ENCODE assay signal across 1 cellular context in the genomic region with DNA sequence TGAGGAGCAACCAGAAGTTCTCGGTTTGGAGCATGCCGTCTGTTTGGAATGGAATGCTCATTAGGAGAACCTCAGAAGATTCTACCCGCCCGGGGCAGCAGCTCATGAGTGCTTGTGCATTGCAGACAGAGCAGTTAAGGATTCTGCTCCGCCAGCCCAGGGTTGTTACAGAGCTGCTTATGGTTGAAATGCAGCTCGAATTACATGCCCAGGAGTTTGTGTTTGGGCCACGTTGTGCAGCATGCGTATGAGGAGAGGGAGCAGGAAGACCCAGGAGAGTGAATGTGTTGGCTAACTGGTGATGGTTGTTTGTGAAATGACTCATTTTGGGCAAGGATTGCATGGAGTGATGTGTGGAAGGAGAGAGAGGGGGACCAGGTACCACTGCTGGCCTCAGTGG.
A peak's percentile ranks its signal among the peaks of the same experiment; 100 is the strongest.
TF ChIP-seq lines count a peak whose summit lies in the region.

No MANE protein-coding gene starts in this region.

TF ChIP-seq in HEK293, 187 proteins besides CTCF, POLR2A, EP300 and RAD21 (continued from another document):
- 0 out of 2 replicates have a peak, but pooled peaks have one; percentile 28 for TF ChIP-seq PATZ1 (tag by site-specific recombination; IDR thresholded peaks at IDR 0.05)
- no peak for TF ChIP-seq ZNF132 (tag by site-specific recombination; IDR thresholded peaks at IDR 0.05; ENCODE audit: borderline replicate concordance)
- TF ChIP-seq, protein P1, sequence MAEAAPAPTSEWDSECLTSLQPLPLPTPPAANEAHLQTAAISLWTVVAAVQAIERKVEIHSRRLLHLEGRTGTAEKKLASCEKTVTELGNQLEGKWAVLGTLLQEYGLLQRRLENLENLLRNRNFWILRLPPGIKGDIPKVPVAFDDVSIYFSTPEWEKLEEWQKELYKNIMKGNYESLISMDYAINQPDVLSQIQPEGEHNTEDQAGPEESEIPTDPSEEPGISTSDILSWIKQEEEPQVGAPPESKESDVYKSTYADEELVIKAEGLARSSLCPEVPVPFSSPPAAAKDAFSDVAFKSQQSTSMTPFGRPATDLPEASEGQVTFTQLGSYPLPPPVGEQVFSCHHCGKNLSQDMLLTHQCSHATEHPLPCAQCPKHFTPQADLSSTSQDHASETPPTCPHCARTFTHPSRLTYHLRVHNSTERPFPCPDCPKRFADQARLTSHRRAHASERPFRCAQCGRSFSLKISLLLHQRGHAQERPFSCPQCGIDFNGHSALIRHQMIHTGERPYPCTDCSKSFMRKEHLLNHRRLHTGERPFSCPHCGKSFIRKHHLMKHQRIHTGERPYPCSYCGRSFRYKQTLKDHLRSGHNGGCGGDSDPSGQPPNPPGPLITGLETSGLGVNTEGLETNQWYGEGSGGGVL (tag by site-specific recombination; IDR thresholded peaks at IDR 0.05) = peak; percentile 73
